16 cellular contexts compared by ENCODE assay signal in genomic region chr9:113355197-113355596, GRCh38. TPM values are rescaled to one million over a fixed set of nuclear protein-coding genes. Genes with fewer than 3 reads are reported as not detected.
DNase-seq lines count a peak whose midpoint lies in the region; TF ChIP-seq lines count a peak whose summit lies in the region.
"Had no signal": no experiment of that assay in that cellular context is flagged by ENCODE, and none has a peak within 500 bp of the region (broad histone marks: within the 10 kb centered on the region; RNA-seq: fewer than 3 reads in every experiment).

No MANE protein-coding gene starts in this region.

- H3K27ac Mint-ChIP-seq in chondrocyte (ENCODE audit: unreplicated experiment) (no peak overlapping the region), progenitor cell of endocrine pancreas (no peak overlapping the region)
- no peak overlapping the region for H3K27ac Mint-ChIP-seq in activated naive CD8-positive, alpha-beta T cell treated with anti-CD3 and anti-CD28 coated beads for 36 hours
- H3K27ac Mint-ChIP-seq: immature natural killer cell had no signal

- no peak overlapping the region for H3K27ac ChIP-seq in coronary artery
- H3K27ac ChIP-seq: breast epithelium, epithelial cell of prostate, KMS-11, sigmoid colon, SJSA1, thyroid gland had no signal

- H3K4me3 Mint-ChIP-seq in chondrocyte (ENCODE audit: unreplicated experiment): no peak overlapping the region
- H3K4me3 Mint-ChIP-seq in progenitor cell of endocrine pancreas (ENCODE audit: low read depth): no peak overlapping the region
- no peak overlapping the region for H3K4me3 Mint-ChIP-seq in activated naive CD8-positive, alpha-beta T cell treated with anti-CD3 and anti-CD28 coated beads for 36 hours
- H3K4me3 Mint-ChIP-seq: immature natural killer cell had no signal

- no peak overlapping the region for H3K4me3 ChIP-seq in coronary artery
- H3K4me3 ChIP-seq: breast epithelium, sigmoid colon, SJSA1, thyroid gland had no signal

- H3K9me3 Mint-ChIP-seq in chondrocyte (ENCODE audit: low read depth) (no peaks in the 10 kb centered on the region), progenitor cell of endocrine pancreas (ENCODE audit: low read depth) (no peaks in the 10 kb centered on the region)
- H3K9me3 Mint-ChIP-seq in activated naive CD8-positive, alpha-beta T cell treated with anti-CD3 and anti-CD28 coated beads for 36 hours: no peaks in the 10 kb centered on the region
- H3K9me3 Mint-ChIP-seq: immature natural killer cell had no signal

- H3K4me1 Mint-ChIP-seq in chondrocyte (ENCODE audit: low read depth): peaks cover 2% of the 10 kb centered on the region
- peaks cover 5% of the 10 kb centered on the region for H3K4me1 Mint-ChIP-seq in progenitor cell of endocrine pancreas (ENCODE audit: low read depth)
- H3K4me1 Mint-ChIP-seq in activated naive CD8-positive, alpha-beta T cell treated with anti-CD3 and anti-CD28 coated beads for 36 hours: peaks cover 25% of the 10 kb centered on the region

- TF ChIP-seq CTCF in chondrocyte (IDR thresholded peaks at IDR 0.05): peak; percentile 34
- TF ChIP-seq CTCF in progenitor cell of endocrine pancreas (IDR thresholded peaks at IDR 0.05; ENCODE audit: unreplicated experiment): peak; percentile 35
- TF ChIP-seq CTCF in coronary artery (IDR thresholded peaks at IDR 0.05): no peak

- peaks cover 55% of the 10 kb centered on the region for H3K27me3 Mint-ChIP-seq in chondrocyte (ENCODE audit: low read depth)
- H3K27me3 Mint-ChIP-seq in progenitor cell of endocrine pancreas: no peaks in the 10 kb centered on the region
- H3K27me3 Mint-ChIP-seq in activated naive CD8-positive, alpha-beta T cell treated with anti-CD3 and anti-CD28 coated beads for 36 hours: peaks cover 4% of the 10 kb centered on the region

- DNase-seq in NCI-H82 (lab: John Stamatoyannopoulos, UW) (peak; percentile 42), NCI-H82 treated with DMSO at 0.1 percent for 48 hours (lab: John Stamatoyannopoulos, UW; ENCODE audit: unreplicated experiment) (no peak), NCI-H460 (ENCODE audit: extremely low read depth, low read depth) (peak; percentile 36), chondrocyte (ENCODE audit: low spot score) (no peak), progenitor cell of endocrine pancreas (ENCODE audit: low spot score, unreplicated experiment) (no peak), coronary artery (ENCODE audit: low spot score) (no peak), D341Med (ENCODE audit: low spot score) (no peak)
- DNase-seq in activated naive CD8-positive, alpha-beta T cell treated with anti-CD3 and anti-CD28 coated beads for 36 hours: no peak
- DNase-seq: immature natural killer cell, NCI-H2227 treated with DMSO at 0.1 percent for 48 hours, sigmoid colon, thyroid gland had no signal

- H3K36me3 Mint-ChIP-seq in chondrocyte (ENCODE audit: low read depth): peaks cover 2% of the 10 kb centered on the region
- H3K36me3 Mint-ChIP-seq in progenitor cell of endocrine pancreas (ENCODE audit: insufficient read depth): peaks cover 14% of the 10 kb centered on the region
- H3K36me3 Mint-ChIP-seq in activated naive CD8-positive, alpha-beta T cell treated with anti-CD3 and anti-CD28 coated beads for 36 hours: peaks cover 6% of the 10 kb centered on the region

RNA-seq across cellular contexts. Expression of gene BSPRY, which starts 5.9 kb away (rescaled TPM):
- 0.12 TPM in 1 of 2 replicates, not detected in the other for total RNA-seq in NCI-H460 (2014; rRNA removed; shearing (Covaris generic))
- polyA plus RNA-seq in NCI-H460 (2014; cell fraction: nucleus; rRNA removed): 0.13 TPM in 1 of 2 replicates, not detected in the other
- not detected in 3 replicates for total RNA-seq in chondrocyte
- total RNA-seq in progenitor cell of endocrine pancreas: 18.8 and 19.7 TPM in 2 replicates
- 10 to 100 TPM; 11.7 to 12.2 TPM for total RNA-seq in activated naive CD8-positive, alpha-beta T cell treated with anti-CD3 and anti-CD28 coated beads for 36 hours
- total RNA-seq: SJSA1 had no signal

RNA-seq across cellular contexts. Expression of gene WDR31, which starts 15.1 kb away (rescaled TPM):
- 1.5 and 1.7 TPM in 2 replicates for total RNA-seq in NCI-H460 (2014; rRNA removed; shearing (Covaris generic))
- 0.13 and 0.86 TPM in 2 replicates for polyA plus RNA-seq in NCI-H460 (2014; cell fraction: nucleus; rRNA removed)
- total RNA-seq in chondrocyte: 1.7 to 2.4 TPM (median 1.8 TPM) in 3 replicates
- 5.1 and 5.7 TPM in 2 replicates for total RNA-seq in progenitor cell of endocrine pancreas
- 1 to 10 TPM; 2.4 to 2.9 TPM for total RNA-seq in activated naive CD8-positive, alpha-beta T cell treated with anti-CD3 and anti-CD28 coated beads for 36 hours
- polyA plus RNA-seq: immature natural killer cell had no signal

RNA-seq across cellular contexts. Expression of gene HDHD3, which starts 21.6 kb away (rescaled TPM):
- total RNA-seq in NCI-H460 (2014; rRNA removed; shearing (Covaris generic)): 10.8 and 14.8 TPM in 2 replicates
- polyA plus RNA-seq in NCI-H460 (2014; cell fraction: nucleus; rRNA removed): 18.1 and 22.8 TPM in 2 replicates
- total RNA-seq in chondrocyte: 9.1 to 10.7 TPM (median 10.2 TPM) in 3 replicates
- total RNA-seq in progenitor cell of endocrine pancreas: 77.4 and 83.9 TPM in 2 replicates
- total RNA-seq in activated naive CD8-positive, alpha-beta T cell treated with anti-CD3 and anti-CD28 coated beads for 36 hours: 10 to 100 TPM; 12.2 to 14.4 TPM

RNA-seq across cellular contexts. Expression of gene ALAD, which starts 45.9 kb away (rescaled TPM):
- 7.3 and 8.6 TPM in 2 replicates for total RNA-seq in NCI-H460 (2014; rRNA removed; shearing (Covaris generic))
- 29.6 and 31.0 TPM in 2 replicates for polyA plus RNA-seq in NCI-H460 (2014; cell fraction: nucleus; rRNA removed)
- total RNA-seq in chondrocyte (21.8 to 33.0 TPM (median 22.6 TPM) in 3 replicates), progenitor cell of endocrine pancreas (59.3 and 64.3 TPM in 2 replicates)
- total RNA-seq in activated naive CD8-positive, alpha-beta T cell treated with anti-CD3 and anti-CD28 coated beads for 36 hours: 10 to 100 TPM; 12.9 to 14.9 TPM

RNA-seq across cellular contexts. Expression of gene RNF183, which starts 52.0 kb away (rescaled TPM):
- total RNA-seq in NCI-H460 (2014; rRNA removed; shearing (Covaris generic)): 0.32 TPM in 1 of 2 replicates, not detected in the other
- 0.12 TPM in 1 of 2 replicates, not detected in the other for polyA plus RNA-seq in NCI-H460 (2014; cell fraction: nucleus; rRNA removed)
- total RNA-seq in chondrocyte (not detected in 3 replicates), progenitor cell of endocrine pancreas (0.26 and 0.44 TPM in 2 replicates)
- not detected for total RNA-seq in activated naive CD8-positive, alpha-beta T cell treated with anti-CD3 and anti-CD28 coated beads for 36 hours
- total RNA-seq: sigmoid colon, SJSA1, thyroid gland had no signal
- polyA plus RNA-seq: immature natural killer cell had no signal

Comparison
In these comparisons a context has a peak if more than half of its experiments do, and no peak if none do; other contexts are left out.
1. DNase-seq: peak in NCI-H82 (single experiment) and NCI-H460 (single experiment); none in NCI-H82 treated with DMSO at 0.1 percent for 48 hours (single experiment), chondrocyte (single experiment), progenitor cell of endocrine pancreas (single experiment), activated naive CD8-positive, alpha-beta T cell treated with anti-CD3 and anti-CD28 coated beads for 36 hours (single experiment), coronary artery (single experiment) and D341Med (single experiment).
2. RNA of gene BSPRY, which starts 5.9 kb away (total RNA-seq): 18.8 to 19.7 TPM in progenitor cell of endocrine pancreas and 11.7 to 12.2 TPM in activated naive CD8-positive, alpha-beta T cell treated with anti-CD3 and anti-CD28 coated beads for 36 hours; 0.12 TPM in NCI-H460 and not detected in chondrocyte; every median in the first group is over 10 times any median in the second.